ENCODE assay signal across 19 cellular contexts in genomic region chr1:27439150-27439549, GRCh38. TPM values are rescaled to one million over a fixed set of nuclear protein-coding genes. Genes with fewer than 3 reads are reported as not detected.
DNase-seq lines count a peak whose midpoint lies in the region; ATAC-seq and TF ChIP-seq lines count a peak whose summit lies in the region.
"Had no signal": no experiment of that assay in that cellular context is flagged by ENCODE, and none has a peak within 500 bp of the region (broad histone marks: within the 10 kb centered on the region; RNA-seq: fewer than 3 reads in every experiment).

No MANE protein-coding gene starts in this region.

- H3K9ac ChIP-seq in mucosa of rectum (ENCODE audit: low read depth in 1 of 2, low read length in 2 of 2): no peak overlapping the region

- H3K4me1 ChIP-seq in mucosa of rectum (ENCODE audit: control insufficient read depth in 2 of 2, insufficient read depth in 2 of 2, low read length in 2 of 2) (peaks cover 41 to 49% of the 10 kb centered on the region in 2 donors), upper lobe of left lung (peaks cover 53 to 69% (median 57%) of the 10 kb centered on the region in 4 donors), Caco-2 (no peaks in the 10 kb centered on the region)

- H3K4me1 Mint-ChIP-seq in activated naive CD4-positive, alpha-beta T cell treated with anti-CD3 and anti-CD28 coated beads, Interleukin-2, amount 50 U/mL, for 24 hours: peaks cover 62% of the 10 kb centered on the region
- H3K4me1 Mint-ChIP-seq in T-helper 17 cell: peaks cover 38% of the 10 kb centered on the region
- no peaks in the 10 kb centered on the region for H3K4me1 Mint-ChIP-seq in Caco-2 (ENCODE audit: low read depth, unreplicated experiment)

- no peak for TF ChIP-seq EP300 in upper lobe of left lung (IDR thresholded peaks at IDR 0.05)

- CTCF ChIA-PET in Caco-2 (lab: Charles Lee): no interaction called here

- TF ChIP-seq CTCF in upper lobe of left lung (IDR thresholded peaks at IDR 0.05) (no peak), Caco-2 (IDR thresholded peaks at IDR 0.05; ENCODE audit: insufficient read depth in 1 of 2, low read depth in 1 of 2, low read length in 1 of 2, severe bottlenecking in 1 of 2, unreplicated experiment in 1 of 2) (no peak)

- H3K36me3 ChIP-seq in mucosa of rectum (ENCODE audit: control insufficient read depth in 2 of 2, insufficient read depth in 2 of 2, low read length in 2 of 2) (no peaks in the 10 kb centered on the region), upper lobe of left lung (peaks cover 0 to 12% (median 4%) of the 10 kb centered on the region in 4 donors), Caco-2 (ENCODE audit: control insufficient read depth, insufficient read depth, low read length) (no peaks in the 10 kb centered on the region; the same call in 1 of the 2 replicates)

- no peak for ATAC-seq in activated naive CD4-positive, alpha-beta T cell treated with anti-CD3 and anti-CD28 coated beads, Interleukin-2, amount 50 U/mL, for 72 hours
- ATAC-seq in T-helper 17 cell: no peak
- no peak for ATAC-seq in upper lobe of left lung (ENCODE audit: low FRiP score in 2 of 2)
- no peak for ATAC-seq in GM19455 (IDR thresholded peaks at IDR 0.05; ENCODE audit: unreplicated experiment)

- DNase-seq in activated naive CD4-positive, alpha-beta T cell treated with anti-CD3 and anti-CD28 coated beads, Interleukin-2, amount 50 U/mL, for 72 hours (ENCODE audit: low spot score in 2 of 2): no peak
- no peak for DNase-seq in T-helper 17 cell
- no peak for DNase-seq in upper lobe of left lung
- DNase-seq in GF-D8 (lab: John Stamatoyannopoulos, UW): no peak
- DNase-seq in Caco-2: no peak
- DNase-seq: activated T-cell treated with anti-CD3 and anti-CD28 coated beads, Interleukin-2, amount 50 U/mL, for 48 hours; anterior cingulate cortex; cortex of kidney; NCI-H2029; NCI-H524 treated with DMSO at 0.1 percent for 48 hours; PC-9 had no signal

- H3K9me3 ChIP-seq in T-helper 17 cell (ENCODE audit: control insufficient read depth, low read length, poor library complexity, severe bottlenecking): no peaks in the 10 kb centered on the region
- no peaks in the 10 kb centered on the region for H3K9me3 ChIP-seq in mucosa of rectum (ENCODE audit: control insufficient read depth in 2 of 2, low read length in 2 of 2)
- H3K9me3 ChIP-seq in upper lobe of left lung: no peaks in the 10 kb centered on the region
- H3K9me3 ChIP-seq in Caco-2: no peaks in the 10 kb centered on the region
- H3K9me3 ChIP-seq: esophagus muscularis mucosa, thoracic aorta had no signal

- no peak overlapping the region for H3K4me3 Mint-ChIP-seq in activated naive CD4-positive, alpha-beta T cell treated with anti-CD3 and anti-CD28 coated beads, Interleukin-2, amount 50 U/mL, for 24 hours
- no peak overlapping the region for H3K4me3 Mint-ChIP-seq in T-helper 17 cell
- no peak overlapping the region for H3K4me3 Mint-ChIP-seq in Caco-2 (ENCODE audit: unreplicated experiment)

- 39 to 53% methylated on average over 2 of the region's 2 CpGs for WGBS in upper lobe of left lung, 2 donors

- H3K4me3 ChIP-seq in mucosa of rectum (ENCODE audit: low read length in 2 of 2): no peak overlapping the region
- H3K4me3 ChIP-seq in upper lobe of left lung: no peak overlapping the region
- no peak overlapping the region for H3K4me3 ChIP-seq in Caco-2 (ENCODE audit: low read depth, low read length)
- H3K4me3 ChIP-seq: esophagus muscularis mucosa, hepatocyte, PC-9, thoracic aorta had no signal

- no peaks in the 10 kb centered on the region for H3K9me3 Mint-ChIP-seq in activated naive CD4-positive, alpha-beta T cell treated with anti-CD3 and anti-CD28 coated beads, Interleukin-2, amount 50 U/mL, for 24 hours
- H3K9me3 Mint-ChIP-seq in activated naive CD4-positive, alpha-beta T cell treated with anti-CD3 and anti-CD28 coated beads, Interleukin-2, amount 50 U/mL, for 72 hours: no peaks in the 10 kb centered on the region
- H3K9me3 Mint-ChIP-seq in Caco-2 (ENCODE audit: unreplicated experiment): no peaks in the 10 kb centered on the region

- H3K27ac ChIP-seq in mucosa of rectum (ENCODE audit: low read depth in 2 of 2, low read length in 2 of 2) (peak overlapping the region; percentile 61 to 84), upper lobe of left lung (peak overlapping the region; percentile 21 to 91 (median 56))
- H3K27ac ChIP-seq: hepatocyte, PC-9, thoracic aorta had no signal

- no TSS peak for BruUV-seq in Caco-2 (replicated peaks; lab: Mats Ljungman, UMichigan)

- H3K27me3 Mint-ChIP-seq in activated naive CD4-positive, alpha-beta T cell treated with anti-CD3 and anti-CD28 coated beads, Interleukin-2, amount 50 U/mL, for 24 hours: no peaks in the 10 kb centered on the region
- no peaks in the 10 kb centered on the region for H3K27me3 Mint-ChIP-seq in T-helper 17 cell
- H3K27me3 Mint-ChIP-seq in Caco-2 (ENCODE audit: insufficient read depth, unreplicated experiment): no peaks in the 10 kb centered on the region

- intact Hi-C loops in Caco-2 (cut with micrococcal nuclease; ENCODE audit: unreplicated experiment): no loop called here

- peak overlapping the region; percentile 48 for H3K27ac Mint-ChIP-seq in activated naive CD4-positive, alpha-beta T cell treated with anti-CD3 and anti-CD28 coated beads, Interleukin-2, amount 50 U/mL, for 24 hours
- H3K27ac Mint-ChIP-seq in activated naive CD4-positive, alpha-beta T cell treated with anti-CD3 and anti-CD28 coated beads, Interleukin-2, amount 50 U/mL, for 72 hours: no peak overlapping the region
- H3K27ac Mint-ChIP-seq in T-helper 17 cell (peak overlapping the region; percentile 69), Caco-2 (ENCODE audit: unreplicated experiment) (no peak overlapping the region)

- peaks cover 8% of the 10 kb centered on the region for H3K36me3 Mint-ChIP-seq in activated naive CD4-positive, alpha-beta T cell treated with anti-CD3 and anti-CD28 coated beads, Interleukin-2, amount 50 U/mL, for 24 hours
- peaks cover 7 to 14% of the 10 kb centered on the region in 2 donors for H3K36me3 Mint-ChIP-seq in activated naive CD4-positive, alpha-beta T cell treated with anti-CD3 and anti-CD28 coated beads, Interleukin-2, amount 50 U/mL, for 72 hours
- H3K36me3 Mint-ChIP-seq in T-helper 17 cell (ENCODE audit: low read depth): no peaks in the 10 kb centered on the region
- H3K36me3 Mint-ChIP-seq in Caco-2 (ENCODE audit: insufficient read depth, unreplicated experiment): peaks cover 8% of the 10 kb centered on the region

- POLR2A ChIA-PET in Caco-2 (lab: Charles Lee): no interaction called here

- no peaks in the 10 kb centered on the region for H3K27me3 ChIP-seq in mucosa of rectum (ENCODE audit: control insufficient read depth in 2 of 2, insufficient read depth in 2 of 2, low read length in 2 of 2)
- H3K27me3 ChIP-seq in upper lobe of left lung: no peaks in the 10 kb centered on the region
- H3K27me3 ChIP-seq in Caco-2 (replicated peaks; ENCODE audit: control insufficient read depth, insufficient read depth, low read length): no peaks in the 10 kb centered on the region
- H3K27me3 ChIP-seq: esophagus muscularis mucosa, hepatocyte had no signal

- no peak for TF ChIP-seq POLR2A in upper lobe of left lung (IDR thresholded peaks at IDR 0.05)

RNA-seq across cellular contexts. Expression of gene GPR3, which starts 46.7 kb away (rescaled TPM):
- under 1 TPM; 0.25 to 0.72 TPM for total RNA-seq in activated naive CD4-positive, alpha-beta T cell treated with anti-CD3 and anti-CD28 coated beads, Interleukin-2, amount 50 U/mL, for 72 hours
- total RNA-seq in T-helper 17 cell (under 1 TPM in 1 of 2 donors, not detected in 1; 0.30 TPM), upper lobe of left lung (1 to 10 TPM in 2 of 6 donors, under 1 TPM in 3, not detected in 1; 0.39 to 1.6 (median 0.76) TPM), Caco-2 (2022) (0.91 and 1.2 TPM in 2 replicates)
- total RNA-seq: thoracic aorta had no signal

RNA-seq across cellular contexts. Expression of gene WASF2, which starts 50.8 kb away (rescaled TPM):
- 100 to 1,000 TPM in 1 of 2 donors, 10 to 100 TPM in 1; 97.8 to 116 TPM for total RNA-seq in activated naive CD4-positive, alpha-beta T cell treated with anti-CD3 and anti-CD28 coated beads, Interleukin-2, amount 50 U/mL, for 72 hours
- total RNA-seq in T-helper 17 cell: 100 to 1,000 TPM; 124 to 144 TPM
- 100 to 1,000 TPM in 2 of 6 donors, 10 to 100 TPM in 4; 53.4 to 158 (median 62.2) TPM for total RNA-seq in upper lobe of left lung
- 59.2 and 68.6 TPM in 2 replicates for total RNA-seq in Caco-2 (2022)

RNA-seq across cellular contexts. Expression of gene CD164L2, which starts 56.0 kb away (rescaled TPM):
- total RNA-seq in activated naive CD4-positive, alpha-beta T cell treated with anti-CD3 and anti-CD28 coated beads, Interleukin-2, amount 50 U/mL, for 72 hours: not detected
- total RNA-seq in T-helper 17 cell (not detected), upper lobe of left lung (10 to 100 TPM in 1 of 6 donors, 1 to 10 TPM in 5; 2.3 to 12.3 (median 5.5) TPM), Caco-2 (2022) (0.21 TPM in 1 of 2 replicates, not detected in the other)
- total RNA-seq: esophagus muscularis mucosa, hepatocyte, mononuclear cell, pulmonary artery endothelial cell, thoracic aorta had no signal

Comparison
In these comparisons a context has a peak if more than half of its experiments do, and no peak if none do; other contexts are left out.
1. H3K27ac Mint-ChIP-seq: peak in activated naive CD4-positive, alpha-beta T cell treated with anti-CD3 and anti-CD28 coated beads, Interleukin-2, amount 50 U/mL, for 24 hours (single experiment) and T-helper 17 cell (single experiment); none in activated naive CD4-positive, alpha-beta T cell treated with anti-CD3 and anti-CD28 coated beads, Interleukin-2, amount 50 U/mL, for 72 hours (0 of 2) and Caco-2 (single experiment).